20 cellular contexts compared by ENCODE assay signal in the genomic region with DNA sequence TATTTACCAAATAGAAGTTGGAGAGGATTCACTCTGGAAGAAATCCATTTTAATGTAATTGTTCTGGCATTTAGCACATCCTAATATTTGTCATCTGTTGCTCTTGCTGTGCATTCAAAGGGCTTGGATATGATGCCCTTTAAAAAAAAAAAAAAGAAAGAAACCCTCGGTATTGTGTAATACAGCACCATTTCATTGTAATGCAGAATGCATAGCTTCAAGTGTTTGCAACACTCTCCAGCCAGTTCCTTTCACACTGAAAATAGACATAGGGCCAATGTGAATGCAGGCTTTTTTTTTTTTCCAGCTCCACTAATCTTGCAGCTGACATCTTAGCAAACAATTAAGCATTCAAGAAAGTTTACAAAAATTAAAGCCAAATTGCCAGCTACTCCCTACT.
DNase-seq lines count a peak whose midpoint lies in the region.
"Had no signal": no experiment of that assay in that cellular context is flagged by ENCODE, and none has a peak within 500 bp of the region (broad histone marks: within the 10 kb centered on the region; RNA-seq: fewer than 3 reads in every experiment).

No MANE protein-coding gene starts in this region.

- DNase-seq in NCI-H2107 treated with DMSO at 0.1 percent for 48 hours (lab: John Stamatoyannopoulos, UW; ENCODE audit: unreplicated experiment) = peak; percentile 63
- no peak for DNase-seq in NCI-H2107 (lab: John Stamatoyannopoulos, UW)
- peak; percentile 64 for DNase-seq in NCI-H2029 (lab: John Stamatoyannopoulos, UW)
- DNase-seq in cerebellar cortex (ENCODE audit: low spot score) = peak; percentile 6
- peak; percentile 76 for DNase-seq in pons (ENCODE audit: low spot score)
- DNase-seq in NCI-H82 (lab: John Stamatoyannopoulos, UW) = no peak
- no peak for DNase-seq in kidney glomerular epithelial cell (lab: John Stamatoyannopoulos, UW)
- DNase-seq in head of caudate nucleus = no peak
- DNase-seq: activated CD4-positive, CD25-positive, alpha-beta regulatory T cell treated with anti-CD3 and anti-CD28 coated beads, Interleukin-2, amount 50 U/mL, for 72 hours; activated naive CD4-positive, alpha-beta T cell treated with anti-CD3 and anti-CD28 coated beads, Interleukin-2, amount 50 U/mL, for 16 hours; activated T-cell treated with anti-CD3 and anti-CD28 coated beads, Interleukin-2, amount 50 U/mL, for 48 hours; effector CD8-positive, alpha-beta T cell; gastrocnemius medialis; KBM-7; mesenchymal stem cell; NCI-H1436 treated with DMSO at 0.1 percent for 48 hours; NCI-H226; right cardiac atrium; stimulated activated CD4-positive, alpha-beta T cell treated with anti-CD3 and anti-CD28 coated beads, Interleukin-15, amount 100 ng/mL, for 24 hours; T1000 had no signal

- intact Hi-C loops in head of caudate nucleus (cut with DNase I) = no loop called here

Comparison
In these comparisons a context has a peak if more than half of its experiments do, and no peak if none do; other contexts are left out.
1. DNase-seq: peak in NCI-H2107 treated with DMSO at 0.1 percent for 48 hours (single experiment), NCI-H2029 (single experiment), cerebellar cortex (single experiment) and pons (single experiment); none in NCI-H2107 (single experiment), NCI-H82 (single experiment), kidney glomerular epithelial cell (single experiment) and head of caudate nucleus (0 of 42).